11 cellular contexts compared by ENCODE assay signal in the genomic region with DNA sequence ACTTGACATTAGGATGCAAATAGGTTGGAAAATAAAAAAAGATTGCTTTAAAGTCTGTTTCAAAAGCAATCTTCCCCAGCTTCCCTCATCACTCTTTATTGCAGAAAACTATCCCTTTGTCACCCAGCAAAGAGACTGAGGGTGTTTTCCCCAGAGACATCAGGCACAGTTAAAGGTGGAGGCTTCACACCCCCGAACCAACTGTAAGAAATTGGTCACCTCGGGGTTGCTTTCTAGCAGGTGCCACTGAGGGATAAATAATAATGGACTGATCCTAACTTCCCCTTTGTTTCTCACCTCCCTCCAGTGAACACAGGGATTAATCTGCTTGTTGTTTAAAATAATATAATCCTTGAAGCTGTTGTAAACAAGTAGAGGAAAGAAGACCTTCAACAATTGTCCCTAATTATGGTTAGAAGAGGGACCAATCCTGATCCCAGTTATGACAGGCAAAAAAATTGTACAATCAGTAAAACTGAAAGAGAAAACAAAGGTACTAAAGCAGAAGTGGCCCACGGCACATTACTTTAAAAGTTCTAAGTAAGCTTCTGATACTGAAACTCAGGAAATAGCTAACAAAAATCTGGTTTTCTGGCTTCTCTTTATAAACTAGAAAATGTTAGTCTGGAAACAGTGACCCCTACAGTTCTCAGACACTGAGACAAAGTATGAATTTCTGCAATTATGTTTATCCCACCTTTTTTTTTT. TPM values are rescaled to one million over a fixed set of nuclear protein-coding genes. Genes with fewer than 3 reads are reported as not detected.
A peak's percentile ranks its signal among the peaks of the same experiment; 100 is the strongest.
DNase-seq lines count a peak whose midpoint lies in the region; ATAC-seq, FAIRE-seq and TF ChIP-seq lines count a peak whose summit lies in the region.
"Had no signal": no experiment of that assay in that cellular context is flagged by ENCODE, and none has a peak within 500 bp of the region (broad histone marks: within the 10 kb centered on the region; RNA-seq: fewer than 3 reads in every experiment).

No MANE protein-coding gene starts in this region.

- TF ChIP-seq CTCF in fibroblast of villous mesenchyme (IDR thresholded peaks at IDR 0.05; ENCODE audit: insufficient read depth, low read depth, low read length), result peak; percentile 12

- peak; percentile 94 for ATAC-seq in GM18517 (IDR thresholded peaks at IDR 0.05; ENCODE audit: unreplicated experiment)
- ATAC-seq in GM21786 (IDR thresholded peaks at IDR 0.05; ENCODE audit: unreplicated experiment), result peak; percentile 93
- peak; percentile 81 for ATAC-seq in HG03558 (IDR thresholded peaks at IDR 0.05; ENCODE audit: extremely low read depth, unreplicated experiment)

- FAIRE-seq in RCC 7860 (lab: Jason Lieb, UNC), result no peak

- no peak for DNase-seq in fibroblast of villous mesenchyme (ENCODE audit: low read depth)
- DNase-seq in RCC 7860 (ENCODE audit: low spot score), result no peak
- DNase-seq in activated CD4-positive, CD25-positive, alpha-beta regulatory T cell (lab: John Stamatoyannopoulos, UW), result no peak
- no peak for DNase-seq in activated CD8-positive, alpha-beta memory T cell treated with anti-CD3 and anti-CD28 coated beads, Interleukin-2, amount 50 U/mL, for 4 hours
- no peak for DNase-seq in NCI-H2081 treated with DMSO at 0.1 percent for 48 hours (lab: John Stamatoyannopoulos, UW)
- DNase-seq: islet precursor cell; SK-N-SH; stimulated activated CD4-positive, alpha-beta T cell treated with anti-CD3 and anti-CD28 coated beads, Interleukin-4, amount 100 ng/mL, for 24 hours had no signal

- H3K4me3 ChIP-seq in fibroblast of villous mesenchyme (ENCODE audit: low read depth, low read length), result no peak overlapping the region

RNA-seq across cellular contexts. Expression of gene PCSK1, which starts 6.6 kb away (rescaled TPM):
- under 0.01 TPM in 1 of 2 replicates, not detected in the other for total RNA-seq in fibroblast of villous mesenchyme
